ENCODE assay signal across 8 cellular contexts in the genomic region with DNA sequence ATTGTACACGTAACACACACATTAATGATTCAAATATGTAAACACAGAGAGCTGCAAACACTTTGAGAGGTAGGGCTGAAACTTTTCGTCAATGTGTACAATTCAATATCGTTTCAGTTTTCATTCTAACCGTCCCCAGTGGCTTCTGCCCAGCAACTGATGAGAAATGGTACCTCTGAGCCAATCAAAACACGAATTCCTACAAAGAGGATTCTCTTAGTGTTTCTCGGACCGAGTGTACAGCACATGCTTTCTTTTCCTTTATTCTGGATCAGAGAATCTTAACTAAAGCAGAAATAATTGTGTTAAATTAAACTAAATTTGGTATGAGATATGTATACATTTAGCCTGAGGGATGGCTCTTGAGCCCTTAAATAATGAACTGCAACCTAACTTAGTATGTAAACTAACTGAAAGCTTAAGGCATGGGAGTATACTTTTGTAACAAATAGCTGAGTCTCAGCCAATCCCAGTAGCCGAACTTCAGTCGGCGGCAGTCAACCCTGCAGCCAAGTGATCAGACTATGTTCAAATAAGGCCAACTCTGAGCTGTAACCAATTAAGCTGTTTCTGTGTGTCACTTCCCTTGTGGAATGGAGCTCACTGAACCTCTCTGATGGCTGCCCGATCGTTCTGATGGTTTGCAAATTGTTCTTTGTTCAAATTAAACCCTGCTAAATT. TPM values are rescaled to one million over a fixed set of nuclear protein-coding genes. Genes with fewer than 3 reads are reported as not detected.
A peak's percentile ranks its signal among the peaks of the same experiment; 100 is the strongest.
DNase-seq lines count a peak whose midpoint lies in the region; TF ChIP-seq lines count a peak whose summit lies in the region.

No MANE protein-coding gene starts in this region.

- H3K36me3 ChIP-seq in ovary (no peaks in the 10 kb centered on the region), thyroid gland (peaks cover 0 to 2% of the 10 kb centered on the region in 2 donors)

- H3K4me3 ChIP-seq in ovary (peak overlapping the region; percentile 37), thyroid gland (replicated peaks in 1 of 3) (peak overlapping the region in 2 of 3 donors; percentile 17 to 18)

- TF ChIP-seq POLR2A in ovary (IDR thresholded peaks at IDR 0.05) (peak; percentile 25), thyroid gland (IDR thresholded peaks at IDR 0.05) (peak in 1 of 2 donors; percentile 60)

- H3K4me1 ChIP-seq in ovary (ENCODE audit: insufficient read depth) = peaks cover 2% of the 10 kb centered on the region
- no peaks in the 10 kb centered on the region for H3K4me1 ChIP-seq in thyroid gland

- intact Hi-C loops in ovary (cut with DNase I) = no loop called here
- intact Hi-C loops in thyroid gland (cut with DNase I) = no loop called here

- peak overlapping the region; percentile 4 to 79 for H3K27ac ChIP-seq in ovary
- H3K27ac ChIP-seq in thyroid gland = peak overlapping the region; percentile 83 to 92 (median 90)

- H3K27me3 ChIP-seq in ovary (no peaks in the 10 kb centered on the region), thyroid gland (no peaks in the 10 kb centered on the region)

- no peak for TF ChIP-seq CTCF in ovary (IDR thresholded peaks at IDR 0.05)
- TF ChIP-seq CTCF in thyroid gland (IDR thresholded peaks at IDR 0.05) = no peak

- DNase-seq in EH (ENCODE audit: low read depth) (peak; percentile 98), GOT3 (lab: John Stamatoyannopoulos, UW) (peak; percentile 30), LoVo (ENCODE audit: low spot score) (peak; percentile 89), SK-N-DZ (ENCODE audit: low spot score) (peak; percentile 88), glomerular visceral epithelial cell (ENCODE audit: extremely low spot score) (peak; percentile 94), ovary (peak; percentile 56 to 83 (median 64)), thyroid gland (peak; percentile 61 to 69)
- DNase-seq in activated naive CD4-positive, alpha-beta T cell treated with anti-CD3 and anti-CD28 coated beads, Interleukin-2, amount 50 U/mL, for 16 hours = peak; percentile 77

- no peaks in the 10 kb centered on the region for H3K9me3 ChIP-seq in ovary
- no peaks in the 10 kb centered on the region for H3K9me3 ChIP-seq in thyroid gland

- TF ChIP-seq EP300 in ovary (IDR thresholded peaks at IDR 0.05) = no peak

- WGBS in ovary, 3 donors = 0 to 1% (median 1%) methylated on average over 12 of the region's 12 CpGs
- WGBS in thyroid gland, 2 donors = 17 to 22% methylated on average over 12 of the region's 12 CpGs

RNA-seq across cellular contexts. Expression of a gene that starts 16.1 kb away (rescaled TPM):
- polyA plus RNA-seq in SK-N-DZ (2014; cell fraction: cytosol; rRNA removed) = 17.2 and 17.9 TPM in 2 replicates
- polyA plus RNA-seq in SK-N-DZ (2014; cell fraction: nucleus; rRNA removed) = 19.9 and 23.3 TPM in 2 replicates
- total RNA-seq in ovary (10 to 100 TPM in 6 of 7 donors, 1 to 10 TPM in 1; 9.0 to 23.2 (median 17.7) TPM), thyroid gland (10 to 100 TPM in 3 of 4 donors, 1 to 10 TPM in 1; 9.9 to 12.3 (median 11.6) TPM)
- polyA plus RNA-seq in ovary = 10 to 100 TPM; 20.5 to 33.3 TPM

RNA-seq across cellular contexts. Expression of a gene that starts 26.2 kb away (rescaled TPM):
- polyA plus RNA-seq in SK-N-DZ (2014; cell fraction: cytosol; rRNA removed) = 0.03 and 0.16 TPM in 2 replicates
- polyA plus RNA-seq in SK-N-DZ (2014; cell fraction: nucleus; rRNA removed) = 0.17 TPM in 1 of 2 replicates, not detected in the other
- total RNA-seq in ovary (not detected), thyroid gland (not detected)
- polyA plus RNA-seq in ovary = under 1 TPM; 0.02 to 0.05 TPM

RNA-seq across cellular contexts. Expression of a gene that starts 33.6 kb away (rescaled TPM):
- 0.38 TPM in 1 of 2 replicates, not detected in the other for polyA plus RNA-seq in SK-N-DZ (2014; cell fraction: cytosol; rRNA removed)
- 0.26 and 1.3 TPM in 2 replicates for polyA plus RNA-seq in SK-N-DZ (2014; cell fraction: nucleus; rRNA removed)
- total RNA-seq in ovary (10 to 100 TPM; 13.6 to 19.5 (median 18.0) TPM), thyroid gland (10 to 100 TPM in 3 of 4 donors, 1 to 10 TPM in 1; 7.5 to 19.1 (median 13.9) TPM)
- polyA plus RNA-seq in ovary = 10 to 100 TPM; 13.8 to 72.3 TPM

Comparison
In these comparisons a context has a peak if more than half of its experiments do, and no peak if none do; other contexts are left out.
1. Peak in every context shown above with its lines: DNase-seq, H3K4me3 ChIP-seq and H3K27ac ChIP-seq.
2. DNase-seq: peak in every context shown above with its lines; median percentile 98 in EH; 94 in glomerular visceral epithelial cell; 89 in LoVo; 88 in SK-N-DZ; 77 in activated naive CD4-positive, alpha-beta T cell treated with anti-CD3 and anti-CD28 coated beads, Interleukin-2, amount 50 U/mL, for 16 hours; 65 in thyroid gland; 64 in ovary; 30 in GOT3.